Comparison of ENCODE assay signal across 8 cellular contexts in genomic region chr19:19900124-19900523, GRCh38. TPM values are rescaled to one million over a fixed set of nuclear protein-coding genes. Genes with fewer than 3 reads are reported as not detected.
A peak's percentile ranks its signal among the peaks of the same experiment; 100 is the strongest.
DNase-seq lines count a peak whose midpoint lies in the region; ATAC-seq and TF ChIP-seq lines count a peak whose summit lies in the region.

No MANE protein-coding gene starts in this region.

- H3K27ac ChIP-seq in Panc1 (ENCODE audit: low read length): peak overlapping the region; percentile 78
- peak overlapping the region; percentile 60 for H3K27ac ChIP-seq in effector memory CD4-positive, alpha-beta T cell (ENCODE audit: insufficient read depth, low read length, poor library complexity, severe bottlenecking)

- in situ Hi-C loops in Panc1 (cut with HindIII; ENCODE audit: low pct_unique_long_range_greater_than_20kb, low sequenced_read_pairs): no loop called here

- H3K9me3 ChIP-seq in Panc1 (ENCODE audit: control insufficient read depth, insufficient read depth, low read depth, low read length): no peaks in the 10 kb centered on the region; the same call in 1 of the 2 replicates
- H3K9me3 ChIP-seq in effector memory CD4-positive, alpha-beta T cell (ENCODE audit: control insufficient read depth, low read length): peaks cover 8% of the 10 kb centered on the region

- POLR2A ChIA-PET in Panc1 (lab: Charles Lee): no interaction called here

- H3K27me3 Mint-ChIP-seq in natural killer cell treated with Interleukin-12 subunit alpha and Interleukin-12 subunit beta and Interleukin-15 and Interleukin-18, amount 100 ng/mL, for 72 hours: no peaks in the 10 kb centered on the region

- peak; percentile 21 for DNase-seq in AG08396 (ENCODE audit: low spot score)
- no peak for DNase-seq in Panc1 (ENCODE audit: low read depth, low spot score)
- DNase-seq in effector memory CD4-positive, alpha-beta T cell: peak in 1 of 3 donors; percentile 1
- no peak for DNase-seq in natural killer cell treated with Interleukin-12 subunit alpha and Interleukin-12 subunit beta and Interleukin-15 and Interleukin-18, amount 100 ng/mL, for 72 hours (ENCODE audit: low spot score)
- no peak for DNase-seq in NCI-H1930 (lab: John Stamatoyannopoulos, UW)

- no TSS peak for BruUV-seq in Panc1 (replicated peaks; lab: Mats Ljungman, UMichigan)

- peaks cover 45% of the 10 kb centered on the region for H3K36me3 Mint-ChIP-seq in natural killer cell treated with Interleukin-12 subunit alpha and Interleukin-12 subunit beta and Interleukin-15 and Interleukin-18, amount 100 ng/mL, for 72 hours

- peak overlapping the region; percentile 73 to 74 for H3K27ac Mint-ChIP-seq in natural killer cell treated with Interleukin-12 subunit alpha and Interleukin-12 subunit beta and Interleukin-15 and Interleukin-18, amount 100 ng/mL, for 72 hours

- peak overlapping the region; percentile 77 to 92 for H3K4me3 ChIP-seq in Panc1 (ENCODE audit: low read depth in 2 of 2, low read length in 2 of 2)
- H3K4me3 ChIP-seq in effector memory CD4-positive, alpha-beta T cell (ENCODE audit: insufficient read depth, low read depth, low read length, poor library complexity, severe bottlenecking): peak overlapping the region; percentile 71

- no peaks in the 10 kb centered on the region for H3K27me3 ChIP-seq in Panc1 (ENCODE audit: control insufficient read depth, insufficient read depth, low read length)
- no peaks in the 10 kb centered on the region for H3K27me3 ChIP-seq in effector memory CD4-positive, alpha-beta T cell (replicated peaks; ENCODE audit: control insufficient read depth, insufficient read depth, low read length, poor library complexity, severe bottlenecking)

- no peak for TF ChIP-seq CTCF in Panc1 (IDR thresholded peaks at IDR 0.05)

- ATAC-seq in GM18909 (IDR thresholded peaks at IDR 0.05; ENCODE audit: poor library complexity, unreplicated experiment): peak; percentile 4
- 0 out of 2 replicates have a peak, but pooled peaks have one; percentile 15 for ATAC-seq in Panc1
- ATAC-seq in natural killer cell treated with Interleukin-12 subunit alpha and Interleukin-12 subunit beta and Interleukin-15 and Interleukin-18, amount 100 ng/mL, for 72 hours: peak in 1 of 2 donors; percentile 1
- no peak for ATAC-seq in HG03432 (IDR thresholded peaks at IDR 0.05; ENCODE audit: unreplicated experiment)
- ATAC-seq in GM18907 (IDR thresholded peaks at IDR 0.05; ENCODE audit: unreplicated experiment): no peak

- H3K9me3 Mint-ChIP-seq in natural killer cell treated with Interleukin-12 subunit alpha and Interleukin-12 subunit beta and Interleukin-15 and Interleukin-18, amount 100 ng/mL, for 72 hours: peaks cover 19% of the 10 kb centered on the region

- CTCF ChIA-PET in Panc1 (lab: Charles Lee): no interaction called here

- H3K36me3 ChIP-seq in Panc1 (ENCODE audit: control insufficient read depth, insufficient read depth, low read length): no peaks in the 10 kb centered on the region
- H3K36me3 ChIP-seq in effector memory CD4-positive, alpha-beta T cell (ENCODE audit: control insufficient read depth, insufficient read depth, low read length): no peaks in the 10 kb centered on the region

- H3K4me1 ChIP-seq in Panc1 (ENCODE audit: control insufficient read depth, insufficient read depth, low read length): no peaks in the 10 kb centered on the region
- H3K4me1 ChIP-seq in effector memory CD4-positive, alpha-beta T cell (ENCODE audit: control insufficient read depth, insufficient read depth, low read length, poor library complexity, severe bottlenecking): no peaks in the 10 kb centered on the region

- peak overlapping the region; percentile 93 for H3K4me3 Mint-ChIP-seq in natural killer cell treated with Interleukin-12 subunit alpha and Interleukin-12 subunit beta and Interleukin-15 and Interleukin-18, amount 100 ng/mL, for 72 hours

- intact Hi-C loops in Panc1 (cut with micrococcal nuclease; ENCODE audit: unreplicated experiment): no loop called here

- peaks cover 19% of the 10 kb centered on the region in 2 donors for H3K4me1 Mint-ChIP-seq in natural killer cell treated with Interleukin-12 subunit alpha and Interleukin-12 subunit beta and Interleukin-15 and Interleukin-18, amount 100 ng/mL, for 72 hours (ENCODE audit: low read depth in 2 of 2)

RNA-seq across cellular contexts. Expression of gene ZNF93, which starts 0.6 kb away (rescaled TPM):
- 8.9 TPM for total RNA-seq in Panc1 (2021; ENCODE audit: unreplicated experiment)
- 4.3 TPM for polyA plus RNA-seq in Panc1 (2012; ENCODE audit: insufficient read length)
- total RNA-seq in natural killer cell treated with Interleukin-12 subunit alpha and Interleukin-12 subunit beta and Interleukin-15 and Interleukin-18, amount 100 ng/mL, for 72 hours: 1 to 10 TPM; 5.2 to 9.3 TPM

RNA-seq across cellular contexts. Expression of gene ZNF253, which starts 34.4 kb away (rescaled TPM):
- total RNA-seq in Panc1 (2021; ENCODE audit: unreplicated experiment): 8.9 TPM
- 6.2 TPM for polyA plus RNA-seq in Panc1 (2012; ENCODE audit: insufficient read length)
- total RNA-seq in natural killer cell treated with Interleukin-12 subunit alpha and Interleukin-12 subunit beta and Interleukin-15 and Interleukin-18, amount 100 ng/mL, for 72 hours: 10 to 100 TPM; 13.4 to 13.7 TPM

Comparison
In these comparisons a context has a peak if more than half of its experiments do, and no peak if none do; other contexts are left out.
1. ATAC-seq: peak in GM18909 (single experiment) and Panc1 (single experiment); none in HG03432 (single experiment) and GM18907 (single experiment).